In genomic region chrX:18855919-18856644, GRCh38 we compare ENCODE assay signal across 10 cellular contexts.
DNase-seq lines count a peak whose midpoint lies in the region; ATAC-seq lines count a peak whose summit lies in the region.
"Had no signal": no experiment of that assay in that cellular context is flagged by ENCODE, and none has a peak within 500 bp of the region (broad histone marks: within the 10 kb centered on the region; RNA-seq: fewer than 3 reads in every experiment).

No MANE protein-coding gene starts in this region.

- in situ Hi-C loops in G401 (cut with HindIII; ENCODE audit: low sequenced_read_pairs): no loop called here

- ATAC-seq in GM18907 (IDR thresholded peaks at IDR 0.05; ENCODE audit: unreplicated experiment) (peak; percentile 94), HG02642 (IDR thresholded peaks at IDR 0.05; ENCODE audit: poor library complexity, unreplicated experiment) (peak; percentile 95)

- DNase-seq in MV-4-11 (lab: John Stamatoyannopoulos, UW) (peak; percentile 30), non-pigmented ciliary epithelial cell (ENCODE audit: low read depth) (peak; percentile 9), KG1 (lab: John Stamatoyannopoulos, UW) (no peak), 8988T (no peak), G401 (ENCODE audit: low spot score) (no peak)
- no peak for DNase-seq in activated CD4-positive, alpha-beta T cell treated with anti-CD3 and anti-CD28 coated beads for 1 hour
- DNase-seq: dorsolateral prefrontal cortex, nephron progenitor cell had no signal

Comparison
In these comparisons a context has a peak if more than half of its experiments do, and no peak if none do; other contexts are left out.
1. DNase-seq: peak in MV-4-11 (single experiment) and non-pigmented ciliary epithelial cell (single experiment); none in KG1 (single experiment), activated CD4-positive, alpha-beta T cell treated with anti-CD3 and anti-CD28 coated beads for 1 hour (single experiment), 8988T (single experiment) and G401 (single experiment).